Comparison of ENCODE assay signal across 23 cellular contexts in genomic region chr9:131072871-131073237, GRCh38.
"Had no signal": no experiment of that assay in that cellular context is flagged by ENCODE, and none has a peak within 500 bp of the region (broad histone marks: within the 10 kb centered on the region; RNA-seq: fewer than 3 reads in every experiment).

No MANE protein-coding gene starts in this region.

- H3K27ac ChIP-seq: colonic mucosa, coronary artery, dorsolateral prefrontal cortex, epithelial cell of prostate, esophagus muscularis mucosa, esophagus squamous epithelium, foreskin keratinocyte, gastrocnemius medialis, gastroesophageal sphincter, heart left ventricle, heart right ventricle had no signal

- H3K4me3 ChIP-seq: colonic mucosa, coronary artery, dorsolateral prefrontal cortex, esophagus muscularis mucosa, esophagus squamous epithelium, gastrocnemius medialis, gastroesophageal sphincter, heart left ventricle, heart right ventricle had no signal

- H3K36me3 ChIP-seq: colonic mucosa, esophagus muscularis mucosa, esophagus squamous epithelium, gastrocnemius medialis, gastroesophageal sphincter, heart left ventricle, heart right ventricle had no signal

- H3K27me3 ChIP-seq: colonic mucosa, gastrocnemius medialis, heart left ventricle, heart right ventricle had no signal

- DNase-seq: colonic mucosa; cortex of kidney; dermis blood vessel endothelial cell; dorsolateral prefrontal cortex; effector CD4-positive, alpha-beta T cell; effector CD8-positive, alpha-beta T cell; effector memory CD4-positive, alpha-beta T cell; effector memory CD8-positive, alpha-beta T cell; endodermal cell; erythroblast; esophagus squamous epithelium; foreskin fibroblast; foreskin keratinocyte; foreskin melanocyte; gastrocnemius medialis; glutamatergic neuron; head of caudate nucleus; heart left ventricle; heart right ventricle had no signal

- H3K9me3 ChIP-seq: colonic mucosa, esophagus muscularis mucosa, esophagus squamous epithelium, gastrocnemius medialis, gastroesophageal sphincter, heart left ventricle, heart right ventricle had no signal

- H3K4me1 ChIP-seq: colonic mucosa, esophagus muscularis mucosa, esophagus squamous epithelium, foreskin keratinocyte, gastroesophageal sphincter had no signal
